Comparison of ENCODE assay signal across 23 cellular contexts in the genomic region with DNA sequence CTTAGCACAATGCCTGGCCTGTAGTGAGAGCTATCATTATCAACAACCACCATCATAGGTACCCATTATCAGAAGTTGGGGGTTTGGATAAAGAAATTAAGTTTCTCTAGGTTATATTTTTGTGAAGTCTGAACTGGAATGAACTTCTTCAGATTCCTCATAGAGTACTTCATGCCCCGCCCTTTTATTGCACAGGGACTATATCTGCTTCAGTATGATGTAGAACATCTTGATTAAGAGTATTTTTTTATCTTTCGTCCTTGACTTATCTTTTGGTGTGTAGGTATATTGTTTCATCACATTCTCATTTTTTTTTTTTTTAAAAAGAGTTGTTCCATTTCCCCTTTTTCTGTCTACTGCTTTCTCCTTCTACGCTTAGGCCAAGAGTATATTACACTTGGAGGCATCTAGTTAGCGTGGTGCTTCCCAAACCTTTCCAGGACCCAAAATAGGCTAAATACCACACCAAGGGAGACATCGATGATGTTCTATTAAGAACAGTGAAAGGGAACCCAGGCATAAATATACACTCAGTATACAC.
"Had no signal": no experiment of that assay in that cellular context is flagged by ENCODE, and none has a peak within 500 bp of the region (broad histone marks: within the 10 kb centered on the region; RNA-seq: fewer than 3 reads in every experiment).

No MANE protein-coding gene starts in this region.

- H3K4me3 ChIP-seq: adrenal gland had no signal

- H3K36me3 ChIP-seq: adrenal gland had no signal

- H3K4me1 ChIP-seq: adrenal gland had no signal

- H3K27ac ChIP-seq: adrenal gland, KMS-11 had no signal

- H3K27me3 Mint-ChIP-seq: activated CD4-positive, alpha-beta memory T cell treated with anti-CD3 and anti-CD28 coated beads, Interleukin-2, amount 10 ng/mL, durations not matched to agents 7 days and 5 days; activated CD4-positive, alpha-beta T cell treated with anti-CD3 and anti-CD28 coated beads for 36 hours; activated naive CD8-positive, alpha-beta T cell treated with anti-CD3 and anti-CD28 coated beads, Interleukin-2, amount 10 ng/mL, durations not matched to agents 7 days and 5 days; T-cell had no signal

- H3K4me2 ChIP-seq: KMS-11 had no signal

- H3K4me3 Mint-ChIP-seq: activated CD4-positive, alpha-beta memory T cell treated with anti-CD3 and anti-CD28 coated beads, Interleukin-2, amount 10 ng/mL, durations not matched to agents 7 days and 5 days; activated CD4-positive, alpha-beta T cell treated with anti-CD3 and anti-CD28 coated beads for 36 hours; activated naive CD8-positive, alpha-beta T cell treated with anti-CD3 and anti-CD28 coated beads, Interleukin-2, amount 10 ng/mL, durations not matched to agents 7 days and 5 days; activated T-cell treated with anti-CD3 and anti-CD28 coated beads, Interleukin-2, amount 50 U/mL, for 72 hours; T-cell had no signal

- H3K9ac ChIP-seq: KMS-11 had no signal

- H3K27ac Mint-ChIP-seq: activated CD4-positive, alpha-beta memory T cell treated with anti-CD3 and anti-CD28 coated beads, Interleukin-2, amount 10 ng/mL, durations not matched to agents 7 days and 5 days; activated CD4-positive, alpha-beta T cell treated with anti-CD3 and anti-CD28 coated beads for 36 hours; activated naive CD8-positive, alpha-beta T cell treated with anti-CD3 and anti-CD28 coated beads, Interleukin-2, amount 10 ng/mL, durations not matched to agents 7 days and 5 days; activated T-cell treated with anti-CD3 and anti-CD28 coated beads, Interleukin-2, amount 50 U/mL, for 72 hours had no signal

- H3K27me3 ChIP-seq: adrenal gland had no signal

- H3K9me3 ChIP-seq: adrenal gland had no signal

- H3K9me3 Mint-ChIP-seq: activated CD4-positive, alpha-beta memory T cell treated with anti-CD3 and anti-CD28 coated beads, Interleukin-2, amount 10 ng/mL, durations not matched to agents 7 days and 5 days; activated naive CD8-positive, alpha-beta T cell treated with anti-CD3 and anti-CD28 coated beads, Interleukin-2, amount 10 ng/mL, durations not matched to agents 7 days and 5 days; activated T-cell treated with anti-CD3 and anti-CD28 coated beads, Interleukin-2, amount 50 U/mL, for 72 hours; T-cell had no signal

- ATAC-seq: activated CD4-positive, alpha-beta T cell treated with anti-CD3 and anti-CD28 coated beads for 36 hours; activated T-cell treated with anti-CD3 and anti-CD28 coated beads, Interleukin-2, amount 50 U/mL, for 72 hours; T-cell had no signal

- DNase-seq: activated CD4-positive, alpha-beta memory T cell treated with anti-CD3 and anti-CD28 coated beads, Interleukin-2, amount 10 ng/mL, durations not matched to agents 7 days and 5 days; activated CD4-positive, alpha-beta T cell treated with anti-CD3 and anti-CD28 coated beads for 36 hours; activated CD4-positive, alpha-beta T cell treated with anti-CD3 and anti-CD28 coated beads, Interleukin-2, amount 50 U/mL, for 1 hour; activated CD4-positive, CD25-positive, alpha-beta regulatory T cell; activated CD8-positive, alpha-beta memory T cell treated with anti-CD3 and anti-CD28 coated beads, Interleukin-2, amount 50 U/mL, for 4 hours; activated naive CD4-positive, alpha-beta T cell treated with anti-CD3 and anti-CD28 coated beads, Interleukin-2, amount 50 U/mL, for 16 hours; activated naive CD8-positive, alpha-beta T cell treated with anti-CD3 and anti-CD28 coated beads, Interleukin-2, amount 10 ng/mL, durations not matched to agents 7 days and 5 days; activated T-cell treated with anti-CD3 and anti-CD28 coated beads, Interleukin-2, amount 50 U/mL, for 72 hours; adrenal gland; anterior cingulate cortex; NCI-H1105 treated with DMSO at 0.1 percent for 48 hours; NCI-H1436 treated with DMSO at 0.1 percent for 48 hours; NCI-H187; NCI-H2081; NCI-H510A treated with DMSO at 0.1 percent for 48 hours; NCI-H69; NK-92 treated with Interleukin-12 subunit alpha and Interleukin-12 subunit beta, amount 100 ng/mL, for 24 hours; SIG-M5; T-cell; T-helper 2 cell; T1000 had no signal

- H3K4me1 Mint-ChIP-seq: activated CD4-positive, alpha-beta memory T cell treated with anti-CD3 and anti-CD28 coated beads, Interleukin-2, amount 10 ng/mL, durations not matched to agents 7 days and 5 days; activated CD4-positive, alpha-beta T cell treated with anti-CD3 and anti-CD28 coated beads for 36 hours; activated naive CD8-positive, alpha-beta T cell treated with anti-CD3 and anti-CD28 coated beads, Interleukin-2, amount 10 ng/mL, durations not matched to agents 7 days and 5 days had no signal

- FAIRE-seq: TTC549 had no signal
